In genomic region chr1:229065613-229066012, GRCh38 we compare ENCODE assay signal across 21 cellular contexts.
"Had no signal": no experiment of that assay in that cellular context is flagged by ENCODE, and none has a peak within 500 bp of the region (broad histone marks: within the 10 kb centered on the region; RNA-seq: fewer than 3 reads in every experiment).

No MANE protein-coding gene starts in this region.

- H3K27me3 ChIP-seq: right atrium auricular region, sigmoid colon, spleen, transverse colon, vagina had no signal

- FAIRE-seq: endometrium, frontal cortex, keratinocyte had no signal

- H3K4me3 Mint-ChIP-seq: effector memory CD8-positive, alpha-beta T cell; memory B cell; natural killer cell; stimulated activated memory B cell treated with anti-CD40 and anti-IgM and Interleukin-4, amounts not matched to agents 10 μg/mL and 1 μg/mL and 100 μg/mL, for 72 hours; stimulated activated naive CD8-positive, alpha-beta T cell treated with anti-CD3 and anti-CD28 coated beads, Interleukin-15, Interleukin-2, amounts not matched to agents 100 ng/mL and 50 ng/mL, for 24 hours had no signal

- H3K4me3 ChIP-seq: lung, prostate gland, right atrium auricular region, sigmoid colon, spleen, thoracic aorta, transverse colon, vagina had no signal

- H3K9me3 Mint-ChIP-seq: effector memory CD8-positive, alpha-beta T cell; natural killer cell; stimulated activated naive CD8-positive, alpha-beta T cell treated with anti-CD3 and anti-CD28 coated beads, Interleukin-15, Interleukin-2, amounts not matched to agents 100 ng/mL and 50 ng/mL, for 24 hours had no signal

- H3K36me3 Mint-ChIP-seq: memory B cell; natural killer cell; stimulated activated memory B cell treated with anti-CD40 and anti-IgM and Interleukin-4, amounts not matched to agents 10 μg/mL and 1 μg/mL and 100 μg/mL, for 72 hours had no signal

- H3K4me1 ChIP-seq: prostate gland had no signal

- H3K36me3 ChIP-seq: prostate gland, right atrium auricular region, sigmoid colon, spleen, thoracic aorta, transverse colon, vagina had no signal

- H3K27ac ChIP-seq: prostate gland, right atrium auricular region, sigmoid colon, thoracic aorta, transverse colon, vagina had no signal

- H3K27ac Mint-ChIP-seq: effector memory CD8-positive, alpha-beta T cell; memory B cell; natural killer cell; stimulated activated memory B cell treated with anti-CD40 and anti-IgM and Interleukin-4, amounts not matched to agents 10 μg/mL and 1 μg/mL and 100 μg/mL, for 72 hours; stimulated activated naive CD8-positive, alpha-beta T cell treated with anti-CD3 and anti-CD28 coated beads, Interleukin-15, Interleukin-2, amounts not matched to agents 100 ng/mL and 50 ng/mL, for 24 hours had no signal

- DNase-seq: cortex of kidney; effector memory CD8-positive, alpha-beta T cell; erythroblast; hypothalamus; natural killer cell; sigmoid colon; spleen; stimulated activated CD4-positive, alpha-beta T cell treated with anti-CD3 and anti-CD28 coated beads, Interleukin-4, amount 100 ng/mL, for 4 hours; transverse colon had no signal

- ATAC-seq: effector memory CD8-positive, alpha-beta T cell; left lobe of liver; natural killer cell; stimulated activated memory B cell treated with anti-CD40 and anti-IgM and Interleukin-4, amounts not matched to agents 10 μg/mL and 1 μg/mL and 100 μg/mL, for 72 hours had no signal

- H3K27me3 Mint-ChIP-seq: effector memory CD8-positive, alpha-beta T cell had no signal

- H3K9me3 ChIP-seq: prostate gland, right atrium auricular region, sigmoid colon, spleen, thoracic aorta, transverse colon, vagina had no signal
